In the genomic region with DNA sequence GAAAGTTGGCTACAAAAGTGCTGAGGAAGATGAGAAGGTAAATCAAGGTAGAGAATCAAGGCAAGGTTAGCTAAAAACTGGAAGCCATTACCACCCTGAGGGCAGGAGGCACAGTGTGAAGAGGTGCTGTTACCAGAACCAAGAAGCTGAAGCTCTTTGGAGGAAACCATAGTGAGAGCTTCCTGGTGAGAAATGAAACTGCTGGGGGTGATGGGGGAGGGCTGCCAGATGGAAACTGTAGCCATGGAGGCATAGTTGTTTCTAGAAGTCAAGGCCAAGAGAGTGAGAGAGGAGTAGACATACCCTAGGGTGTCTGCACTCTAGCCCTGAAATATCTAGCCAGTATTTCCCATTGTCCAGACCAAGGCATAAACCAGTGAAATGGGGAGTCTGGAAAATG, we compare ENCODE assay signal across 11 cellular contexts. TPM values are rescaled to one million over a fixed set of nuclear protein-coding genes. Genes with fewer than 3 reads are reported as not detected.
A peak's percentile ranks its signal among the peaks of the same experiment; 100 is the strongest.
DNase-seq lines count a peak whose midpoint lies in the region; ATAC-seq and TF ChIP-seq lines count a peak whose summit lies in the region.
"Had no signal": no experiment of that assay in that cellular context is flagged by ENCODE, and none has a peak within 500 bp of the region (broad histone marks: within the 10 kb centered on the region; RNA-seq: fewer than 3 reads in every experiment).

No MANE protein-coding gene starts in this region.

- no peaks in the 10 kb centered on the region for H3K27me3 ChIP-seq in esophagus muscularis mucosa

- H3K36me3 Mint-ChIP-seq in activated T-helper 2 cell treated with anti-CD3 and anti-CD28 coated beads, Interferon-gamma antibody, Interleukin-2, Interleukin-4, amounts not matched to agents 10 μg/mL and 5 μg/mL and 100 μg/mL, durations not matched to agents 14 hours and 24 hours and 36 hours (ENCODE audit: low read depth) = no peaks in the 10 kb centered on the region
- H3K36me3 Mint-ChIP-seq: activated naive CD4-positive, alpha-beta T cell treated with anti-CD3 and anti-CD28 coated beads, Interleukin-2, amount 50 U/mL, for 72 hours had no signal

- peaks cover 18% of the 10 kb centered on the region for H3K27me3 Mint-ChIP-seq in activated T-helper 2 cell treated with anti-CD3 and anti-CD28 coated beads, Interferon-gamma antibody, Interleukin-2, Interleukin-4, amounts not matched to agents 10 μg/mL and 5 μg/mL and 100 μg/mL, durations not matched to agents 14 hours and 24 hours and 36 hours (ENCODE audit: low read depth)

- no peaks in the 10 kb centered on the region for H3K9me3 ChIP-seq in esophagus muscularis mucosa

- peak overlapping the region; percentile 54 for H3K27ac Mint-ChIP-seq in activated T-helper 2 cell treated with anti-CD3 and anti-CD28 coated beads, Interferon-gamma antibody, Interleukin-2, Interleukin-4, amounts not matched to agents 10 μg/mL and 5 μg/mL and 100 μg/mL, durations not matched to agents 14 hours and 24 hours and 36 hours

- no peak overlapping the region for H3K27ac ChIP-seq in esophagus muscularis mucosa (replicated peaks in 1 of 4)

- H3K4me3 Mint-ChIP-seq in activated T-helper 2 cell treated with anti-CD3 and anti-CD28 coated beads, Interferon-gamma antibody, Interleukin-2, Interleukin-4, amounts not matched to agents 10 μg/mL and 5 μg/mL and 100 μg/mL, durations not matched to agents 14 hours and 24 hours and 36 hours (ENCODE audit: low read depth) = peak overlapping the region; percentile 7

- H3K4me3 ChIP-seq in esophagus muscularis mucosa = no peak overlapping the region

- no peak for DNase-seq in activated T-helper 2 cell treated with anti-CD3 and anti-CD28 coated beads, Interferon-gamma antibody, Interleukin-2, Interleukin-4, amounts not matched to agents 10 μg/mL and 5 μg/mL and 100 μg/mL, durations not matched to agents 14 hours and 24 hours and 36 hours (ENCODE audit: low spot score)
- DNase-seq in SIG-M5 treated with dmso at 0.1 percent for 504 hours (lab: John Stamatoyannopoulos, UW; ENCODE audit: unreplicated experiment) (no peak), cerebellum (ENCODE audit: low spot score) (no peak), Right ventricle myocardium inferior (ENCODE audit: missing footprints) (no peak), esophagus muscularis mucosa (ENCODE audit: extremely low spot score) (no peak)
- DNase-seq: kidney, NCI-H446 treated with DMSO at 0.1 percent for 48 hours had no signal

- ATAC-seq in GM18907 (IDR thresholded peaks at IDR 0.05; ENCODE audit: unreplicated experiment) = peak; percentile 87
- ATAC-seq in GM21528 (IDR thresholded peaks at IDR 0.05; ENCODE audit: low FRiP score, unreplicated experiment) = peak; percentile 73
- ATAC-seq in HG03159 (IDR thresholded peaks at IDR 0.05; ENCODE audit: unreplicated experiment) = peak; percentile 91
- no peak for ATAC-seq in Right ventricle myocardium inferior

- peaks cover 17% of the 10 kb centered on the region for H3K4me1 Mint-ChIP-seq in activated T-helper 2 cell treated with anti-CD3 and anti-CD28 coated beads, Interferon-gamma antibody, Interleukin-2, Interleukin-4, amounts not matched to agents 10 μg/mL and 5 μg/mL and 100 μg/mL, durations not matched to agents 14 hours and 24 hours and 36 hours (ENCODE audit: low read depth)

- no peak for TF ChIP-seq POLR2A in esophagus muscularis mucosa (IDR thresholded peaks at IDR 0.05; ENCODE audit: low read depth)

- H3K9me3 Mint-ChIP-seq in activated T-helper 2 cell treated with anti-CD3 and anti-CD28 coated beads, Interferon-gamma antibody, Interleukin-2, Interleukin-4, amounts not matched to agents 10 μg/mL and 5 μg/mL and 100 μg/mL, durations not matched to agents 14 hours and 24 hours and 36 hours = peaks cover 3% of the 10 kb centered on the region
- H3K9me3 Mint-ChIP-seq: activated naive CD4-positive, alpha-beta T cell treated with anti-CD3 and anti-CD28 coated beads, Interleukin-2, amount 50 U/mL, for 72 hours had no signal

- no peak for TF ChIP-seq EP300 in esophagus muscularis mucosa (IDR thresholded peaks at IDR 0.05)

- H3K36me3 ChIP-seq in esophagus muscularis mucosa = no peaks in the 10 kb centered on the region

- intact Hi-C loops in activated T-helper 2 cell treated with anti-CD3 and anti-CD28 coated beads, Interferon-gamma antibody, Interleukin-2, Interleukin-4, amounts not matched to agents 10 μg/mL and 5 μg/mL and 100 μg/mL, durations not matched to agents 14 hours and 24 hours and 36 hours (cut with micrococcal nuclease) = no loop called here
- intact Hi-C loops in Right ventricle myocardium inferior (cut with DNase I) = loop anchor here (5.0 kb wide), 2 partner anchors 531 to 546 kb away; no protein-coding TSS in a partner anchor
- intact Hi-C loops in esophagus muscularis mucosa (cut with DNase I) = loop anchor here (5.0 kb wide), 1 partner anchor 531 kb away; no protein-coding TSS in a partner anchor

- H3K4me1 ChIP-seq in esophagus muscularis mucosa = no peaks in the 10 kb centered on the region

- no peak for TF ChIP-seq CTCF in esophagus muscularis mucosa (IDR thresholded peaks at IDR 0.05)

RNA-seq across cellular contexts. Expression of gene IFI44, which starts 28.7 kb away (rescaled TPM):
- 14.4 and 16.0 TPM in 2 replicates for total RNA-seq in activated T-helper 2 cell treated with anti-CD3 and anti-CD28 coated beads, Interferon-gamma antibody, Interleukin-2, Interleukin-4, amounts not matched to agents 10 μg/mL and 5 μg/mL and 100 μg/mL, durations not matched to agents 14 hours and 24 hours and 36 hours
- total RNA-seq in cerebellum (19.4 TPM), Right ventricle myocardium inferior (10.4 TPM), esophagus muscularis mucosa (10 to 100 TPM in 3 of 4 donors, 1 to 10 TPM in 1; 6.7 to 12.5 (median 10.9) TPM)

RNA-seq across cellular contexts. Expression of gene IFI44L, which starts 58.1 kb away (rescaled TPM):
- 7.5 and 8.3 TPM in 2 replicates for total RNA-seq in activated T-helper 2 cell treated with anti-CD3 and anti-CD28 coated beads, Interferon-gamma antibody, Interleukin-2, Interleukin-4, amounts not matched to agents 10 μg/mL and 5 μg/mL and 100 μg/mL, durations not matched to agents 14 hours and 24 hours and 36 hours
- total RNA-seq in cerebellum = 25.7 TPM
- total RNA-seq in Right ventricle myocardium inferior = 3.6 TPM
- 10 to 100 TPM in 2 of 4 donors, 1 to 10 TPM in 2; 4.3 to 15.4 (median 9.6) TPM for total RNA-seq in esophagus muscularis mucosa
